16 cellular contexts compared by ENCODE assay signal in the genomic region with DNA sequence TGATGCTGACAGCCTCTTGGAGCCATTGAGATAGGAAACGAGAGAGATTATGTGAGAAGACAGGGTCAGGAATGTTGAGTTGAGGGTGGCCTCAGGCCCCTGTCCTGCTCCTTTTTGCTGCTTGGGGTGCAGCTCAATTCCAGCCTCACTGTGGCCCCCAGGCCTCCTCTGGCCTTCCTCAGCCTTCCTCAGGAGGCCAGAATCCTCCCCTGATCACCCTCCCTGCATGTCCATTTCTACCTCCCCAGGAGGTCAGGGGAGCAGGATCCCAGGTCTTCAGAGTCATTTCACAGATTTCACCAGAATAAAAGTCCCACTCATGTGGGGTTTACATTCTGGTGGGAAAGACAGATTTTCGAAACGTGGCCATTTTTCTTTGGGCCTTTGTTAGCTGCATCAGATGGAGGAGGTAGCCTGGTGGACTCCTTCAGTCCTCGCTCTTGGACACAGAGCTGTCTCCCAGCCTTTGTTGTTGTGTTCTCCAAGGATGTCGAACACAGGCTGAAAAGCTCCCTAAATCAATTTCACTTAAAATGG. TPM values are rescaled to one million over a fixed set of nuclear protein-coding genes. Genes with fewer than 3 reads are reported as not detected.
DNase-seq lines count a peak whose midpoint lies in the region; ATAC-seq, FAIRE-seq and TF ChIP-seq lines count a peak whose summit lies in the region.
"Had no signal": no experiment of that assay in that cellular context is flagged by ENCODE, and none has a peak within 500 bp of the region (broad histone marks: within the 10 kb centered on the region; RNA-seq: fewer than 3 reads in every experiment).

No MANE protein-coding gene starts in this region.

- POLR2A ChIA-PET in K562 (lab: Yijun Ruan, JAX), result interaction anchor here (0.7 to 2.6 kb wide), 7 partner anchors 9 to 291 kb away, joined by 3 to 14 read pairs (median 4); no protein-coding TSS in a partner anchor

- no peak for FAIRE-seq in K562 (lab: Jason Lieb, UNC)
- FAIRE-seq: endothelial cell of umbilical vein had no signal

- H3K36me3 Mint-ChIP-seq in naive B cell (peaks cover 0 to 14% of the 10 kb centered on the region in 2 donors), type B pancreatic cell (peaks cover 15% of the 10 kb centered on the region)

- TF ChIP-seq CTCF in K562 (IDR thresholded peaks at IDR 0.05 in 2 of 3, conservative IDR thresholded peaks at IDR 0.05 in 1 of 3; ENCODE audit: insufficient read depth in 2 of 3, low read depth in 1 of 3, low read length in 3 of 3) (no peak), type B pancreatic cell (conservative IDR thresholded peaks at IDR 0.05) (no peak)

- intact Hi-C loops in cardiac septum (cut with DNase I) (no loop called here), Right ventricle myocardium inferior (cut with DNase I) (no loop called here), K562 (cut with micrococcal nuclease) (no loop called here)

- H3K27me3 Mint-ChIP-seq in naive B cell (peaks cover 0 to 7% (median 0%) of the 10 kb centered on the region in 3 donors), type B pancreatic cell (peaks cover 3% of the 10 kb centered on the region)
- H3K27me3 Mint-ChIP-seq: activated CD4-positive, alpha-beta memory T cell treated with anti-CD3 and anti-CD28 coated beads for 36 hours had no signal

- H3K36me3 ChIP-seq in K562 (ENCODE audit: control insufficient read depth, insufficient read depth, low read length), result no peaks in the 10 kb centered on the region

- H3K9ac ChIP-seq in K562 (ENCODE audit: insufficient read depth in 1 of 2, low read depth in 2 of 2, low read length in 2 of 2), result peak overlapping the region in 1 of 2 experiments; percentile 54; a peak in 1 of 4 replicates

- peaks cover 2 to 10% (median 5%) of the 10 kb centered on the region in 7 donors for H3K9me3 Mint-ChIP-seq in naive B cell
- H3K9me3 Mint-ChIP-seq in type B pancreatic cell, result no peaks in the 10 kb centered on the region

- TF ChIP-seq RAD21 in K562 (CRISPR knock-in tag; conservative IDR thresholded peaks at IDR 0.05 in 1 of 2, IDR thresholded peaks at IDR 0.05 in 1 of 2), result no peak

- H3K4me3 Mint-ChIP-seq in naive B cell (peak overlapping the region in 5 of 8 donors; percentile 25 to 83 (median 70)), type B pancreatic cell (peak overlapping the region; percentile 80)

- peaks cover 20% of the 10 kb centered on the region for H4K20me1 ChIP-seq in K562 (replicated peaks; ENCODE audit: control insufficient read depth, insufficient read depth, low read length)

- TF ChIP-seq EP300 in K562 (IDR thresholded peaks at IDR 0.05; ENCODE audit: low read length), result no peak

- no TSS peak for BruUV-seq in K562 (replicated peaks; lab: Mats Ljungman, UMichigan)

- H3K4me3 ChIP-seq in K562, result no peak overlapping the region

- no peaks in the 10 kb centered on the region for H3K9me1 ChIP-seq in K562 (ENCODE audit: control insufficient read depth, insufficient read depth, low read length)

- ATAC-seq in Right ventricle myocardium inferior (no peak), K562 (no peak), naive B cell (ENCODE audit: low read depth in 2 of 2) (no peak), GM18867 (IDR thresholded peaks at IDR 0.05; ENCODE audit: unreplicated experiment) (no peak)
- ATAC-seq: foreskin keratinocyte, HCT116 had no signal

- peak; percentile 20 for DNase-seq in cardiac septum (ENCODE audit: low spot score)
- no peak for DNase-seq in Right ventricle myocardium inferior (ENCODE audit: missing footprints)
- no peak for DNase-seq in K562 (ENCODE audit: extremely low read depth in 1 of 4, low spot score in 3 of 4)
- DNase-seq in naive B cell, result no peak
- DNase-seq in type B pancreatic cell (ENCODE audit: extremely low spot score, unreplicated experiment), result no peak
- DNase-seq in EL, result no peak
- DNase-seq in NCI-H2196 treated with DMSO at 0.1 percent for 48 hours (lab: John Stamatoyannopoulos, UW; ENCODE audit: unreplicated experiment), result no peak
- DNase-seq: activated CD4-positive, alpha-beta memory T cell treated with anti-CD3 and anti-CD28 coated beads for 36 hours; foreskin keratinocyte; GF-D8; MM.1S; NCI-H187 treated with DMSO at 0.1 percent for 48 hours; NCI-H510A had no signal

- H3K4me1 Mint-ChIP-seq in naive B cell (peaks cover 31 to 40% (median 34%) of the 10 kb centered on the region in 3 donors), type B pancreatic cell (ENCODE audit: unreplicated experiment) (peaks cover 46% of the 10 kb centered on the region)

- no peaks in the 10 kb centered on the region; the same call in 1 of the 2 replicates for H3K9me3 ChIP-seq in K562 (replicated peaks; ENCODE audit: control insufficient read depth, insufficient read depth, low read depth, low read length)

- peak overlapping the region in 1 of 6 donors; percentile 57 for H3K27ac Mint-ChIP-seq in naive B cell
- peak overlapping the region; percentile 83 for H3K27ac Mint-ChIP-seq in type B pancreatic cell
- H3K27ac Mint-ChIP-seq: activated CD4-positive, alpha-beta memory T cell treated with anti-CD3 and anti-CD28 coated beads for 36 hours had no signal

- peaks cover 17 to 47% of the 10 kb centered on the region in 2 experiments; a peak in 4 of 5 replicates for H3K4me1 ChIP-seq in K562 (replicated peaks in 1 of 2; ENCODE audit: control insufficient read depth in 2 of 2, insufficient read depth in 2 of 2, low read length in 2 of 2)
- H3K4me1 ChIP-seq: foreskin keratinocyte had no signal

- no peak overlapping the region for H3K4me2 ChIP-seq in K562 (ENCODE audit: insufficient read depth, low read length)

- H3K27me3 ChIP-seq in K562 (ENCODE audit: control insufficient read depth in 2 of 2, insufficient read depth in 2 of 2, low read length in 2 of 2), result no peaks in the 10 kb centered on the region
- H3K27me3 ChIP-seq: foreskin keratinocyte had no signal

- no peak for TF ChIP-seq POLR2A in K562 (conservative IDR thresholded peaks at IDR 0.05)

- H3K79me2 ChIP-seq in K562 (ENCODE audit: control insufficient read depth, insufficient read depth, low read length), result peaks cover 32% of the 10 kb centered on the region

- no peak overlapping the region for H2AFZ ChIP-seq in K562 (ENCODE audit: low read depth, low read length)

- CTCF ChIA-PET in K562 (lab: Yijun Ruan, JAX; ENCODE audit: low intra/inter-chr PET ratio), result interaction anchor here (0.6 kb wide), 1 partner anchor 481 kb away, joined by 3 read pairs; no protein-coding TSS in a partner anchor

- no peak overlapping the region for H3K27ac ChIP-seq in K562 (ENCODE audit: extremely low read depth, low read depth, low read length)
- H3K27ac ChIP-seq: foreskin keratinocyte had no signal

- in situ Hi-C loops in K562 (cut with MboI), result no loop called here

- WGBS in K562 (ENCODE audit: insufficient coverage, low coverage, missing lambda C conversion rate), result 59% methylated on average over 5 of the region's 5 CpGs

TF ChIP-seq in K562, 482 proteins besides CTCF, POLR2A, EP300 and RAD21:
- TF ChIP-seq FOXM1 (IDR thresholded peaks at IDR 0.05; ENCODE audit: low read depth) (no peak), FOXM1 (CRISPR knock-in tag; IDR thresholded peaks at IDR 0.05; ENCODE audit: low read depth) (no peak), MYNN (IDR thresholded peaks at IDR 0.05) (peak; percentile 81; the same call in 1 of the 2 replicates), MYNN (CRISPR knock-in tag; IDR thresholded peaks at IDR 0.05) (peak; percentile 55; the same call in 1 of the 2 replicates)

RNA-seq across cellular contexts. Expression of gene KCNQ1OT1, which starts 2.2 kb away (rescaled TPM):
- 0.57 TPM for total RNA-seq in cardiac septum
- total RNA-seq in Right ventricle myocardium inferior, result 0.32 TPM
- 32.7 and 48.2 TPM in 2 replicates for total RNA-seq in K562 (2011; cell fraction: chromatin; rRNA removed; ENCODE audit: low replicate concordance)
- 15.8 and 20.9 TPM in 2 replicates for total RNA-seq in K562 (2011; cell fraction: nucleolus; rRNA removed)
- total RNA-seq in K562 (2011; cell fraction: nucleoplasm; rRNA removed), result 36.4 and 61.6 TPM in 2 replicates
- total RNA-seq in K562 (2014; rRNA removed), result 1.2 and 1.3 TPM in 2 replicates
- total RNA-seq in K562 (2014; rRNA removed; fragmentation: Illumina TruSeq; extraction: Trizol), result 2.0 TPM in 2 replicates
- total RNA-seq in K562 (2015; rRNA removed; fragmentation: Illumina TruSeq; extraction: Trizol), result 2.2 and 2.3 TPM in 2 replicates
- 1.4 and 1.7 TPM in 2 replicates for total RNA-seq in K562 (2021)
- 0.74 and 0.92 TPM in 2 replicates for polyA plus RNA-seq in K562 (2011; rRNA removed)
- 0.06 and 0.15 TPM in 2 replicates for polyA plus RNA-seq in K562 (2011; cell fraction: cytosol; rRNA removed)
- polyA plus RNA-seq in K562 (2011; cell fraction: nucleus; rRNA removed), result 5.9 and 6.5 TPM in 2 replicates
- 0.38 and 0.66 TPM in 2 replicates for polyA plus RNA-seq in K562 (2012)
- polyA plus RNA-seq in K562 (2014; fragmentation: Illumina TruSeq; extraction: Trizol), result 0.48 and 0.51 TPM in 2 replicates
- under 1 TPM; 0.04 to 0.17 TPM for polyA plus RNA-seq in K562 (2014; fragmentation: Nextera tagmentation; extraction: Ambion mirVana)
- polyA plus RNA-seq in K562 (2014; rRNA removed), result 0.50 and 0.64 TPM in 2 replicates
- 7.7 and 12.9 TPM in 2 replicates for polyA minus RNA-seq in K562 (2011; rRNA and poly(A)+ RNA removed)
- 0.48 and 1.0 TPM in 2 replicates for polyA minus RNA-seq in K562 (2011; cell fraction: cytosol; rRNA and poly(A)+ RNA removed)
- 15.9 and 28.0 TPM in 2 replicates for polyA minus RNA-seq in K562 (2011; cell fraction: nucleus; rRNA and poly(A)+ RNA removed)
- under 1 TPM; 0.08 to 0.28 (median 0.12) TPM for polyA plus RNA-seq in naive B cell (ENCODE audit: low read depth in 6 of 6)
- total RNA-seq in type B pancreatic cell (ENCODE audit: low replicate concordance), result 3.3 and 7.0 TPM in 2 replicates
